Comparison of ENCODE assay signal across 22 cellular contexts in genomic region chr4:75786938-75787337, GRCh38.
DNase-seq lines count a peak whose midpoint lies in the region; ATAC-seq and TF ChIP-seq lines count a peak whose summit lies in the region.
"Had no signal": no experiment of that assay in that cellular context is flagged by ENCODE, and none has a peak within 500 bp of the region (broad histone marks: within the 10 kb centered on the region; RNA-seq: fewer than 3 reads in every experiment).

No MANE protein-coding gene starts in this region.

- POLR2A ChIA-PET in activated CD8-positive, alpha-beta T cell treated with anti-CD3 and anti-CD28 coated beads, Interleukin-2, amount 10 ng/mL, durations not matched to agents 7 days and 5 days (lab: Charles Lee) = no interaction called here
- POLR2A ChIA-PET in CD4-positive, alpha-beta T cell (lab: Charles Lee) = no interaction called here

- peak overlapping the region; percentile 5 for H3K4me3 ChIP-seq in epithelial cell of proximal tubule (ENCODE audit: low read depth, low read length)
- H3K4me3 ChIP-seq in coronary artery = no peak overlapping the region
- H3K4me3 ChIP-seq: GM23248, lower lobe of right lung had no signal

- CTCF ChIA-PET in activated CD8-positive, alpha-beta T cell treated with anti-CD3 and anti-CD28 coated beads, Interleukin-2, amount 10 ng/mL, durations not matched to agents 7 days and 5 days (lab: Charles Lee) = interaction anchor here (1.0 kb wide), 1 partner anchor 63 kb away, joined by 5 read pairs; the partner anchor contains the start of gene USO1
- CTCF ChIA-PET in CD4-positive, alpha-beta T cell (lab: Charles Lee) = no interaction called here

- H3K27me3 ChIP-seq in CD4-positive, alpha-beta T cell (ENCODE audit: control insufficient read depth, insufficient read depth, low read length) = no peaks in the 10 kb centered on the region

- TF ChIP-seq CTCF in natural killer cell (IDR thresholded peaks at IDR 0.05) = no peak
- TF ChIP-seq CTCF in epithelial cell of proximal tubule (conservative IDR thresholded peaks at IDR 0.05; ENCODE audit: low read depth, low read length) = no peak
- no peak for TF ChIP-seq CTCF in coronary artery (IDR thresholded peaks at IDR 0.05)
- no peak for TF ChIP-seq CTCF in CD4-positive, alpha-beta T cell (IDR thresholded peaks at IDR 0.05)

- peaks cover 0 to 4% of the 10 kb centered on the region in 2 donors for H3K4me1 Mint-ChIP-seq in natural killer cell
- H3K4me1 Mint-ChIP-seq in natural killer cell treated with Interleukin-12 subunit alpha and Interleukin-12 subunit beta and Interleukin-15 and Interleukin-18, amount 100 ng/mL, for 72 hours (ENCODE audit: low read depth in 2 of 2) = no peaks in the 10 kb centered on the region
- H3K4me1 Mint-ChIP-seq in activated CD8-positive, alpha-beta T cell treated with anti-CD3 and anti-CD28 coated beads, Interleukin-2, amount 10 ng/mL, durations not matched to agents 7 days and 5 days (ENCODE audit: low read depth) = no peaks in the 10 kb centered on the region
- no peaks in the 10 kb centered on the region for H3K4me1 Mint-ChIP-seq in CD4-positive, alpha-beta T cell (ENCODE audit: low read depth)
- H3K4me1 Mint-ChIP-seq: activated naive CD4-positive, alpha-beta T cell treated with anti-CD3 and anti-CD28 coated beads, Interleukin-2, amount 50 U/mL, for 24 hours had no signal

- peak overlapping the region; percentile 21 to 45 for H3K27ac Mint-ChIP-seq in natural killer cell
- no peak overlapping the region for H3K27ac Mint-ChIP-seq in natural killer cell treated with Interleukin-12 subunit alpha and Interleukin-12 subunit beta and Interleukin-15 and Interleukin-18, amount 100 ng/mL, for 72 hours
- no peak overlapping the region for H3K27ac Mint-ChIP-seq in activated CD8-positive, alpha-beta T cell treated with anti-CD3 and anti-CD28 coated beads, Interleukin-2, amount 10 ng/mL, durations not matched to agents 7 days and 5 days
- no peak overlapping the region for H3K27ac Mint-ChIP-seq in CD4-positive, alpha-beta T cell
- H3K27ac Mint-ChIP-seq: naive thymus-derived CD4-positive, alpha-beta T cell; stimulated activated memory B cell treated with anti-CD40 and anti-IgM and Interleukin-4, amounts not matched to agents 10 μg/mL and 1 μg/mL and 100 μg/mL, for 72 hours; type B pancreatic cell had no signal

- H3K9me3 Mint-ChIP-seq in natural killer cell = no peaks in the 10 kb centered on the region
- no peaks in the 10 kb centered on the region for H3K9me3 Mint-ChIP-seq in natural killer cell treated with Interleukin-12 subunit alpha and Interleukin-12 subunit beta and Interleukin-15 and Interleukin-18, amount 100 ng/mL, for 72 hours
- no peaks in the 10 kb centered on the region for H3K9me3 Mint-ChIP-seq in activated CD8-positive, alpha-beta T cell treated with anti-CD3 and anti-CD28 coated beads, Interleukin-2, amount 10 ng/mL, durations not matched to agents 7 days and 5 days (ENCODE audit: insufficient read depth)
- no peaks in the 10 kb centered on the region for H3K9me3 Mint-ChIP-seq in CD4-positive, alpha-beta T cell
- H3K9me3 Mint-ChIP-seq: activated naive CD4-positive, alpha-beta T cell treated with anti-CD3 and anti-CD28 coated beads, Interleukin-2, amount 50 U/mL, for 24 hours; IgD-negative memory B cell; naive thymus-derived CD4-positive, alpha-beta T cell; stimulated activated memory B cell treated with anti-CD40 and anti-IgM and Interleukin-4, amounts not matched to agents 10 μg/mL and 1 μg/mL and 100 μg/mL, for 72 hours; type B pancreatic cell had no signal

- H3K4me3 Mint-ChIP-seq in natural killer cell = no peak overlapping the region
- H3K4me3 Mint-ChIP-seq in natural killer cell treated with Interleukin-12 subunit alpha and Interleukin-12 subunit beta and Interleukin-15 and Interleukin-18, amount 100 ng/mL, for 72 hours = no peak overlapping the region
- no peak overlapping the region for H3K4me3 Mint-ChIP-seq in activated CD8-positive, alpha-beta T cell treated with anti-CD3 and anti-CD28 coated beads, Interleukin-2, amount 10 ng/mL, durations not matched to agents 7 days and 5 days
- no peak overlapping the region for H3K4me3 Mint-ChIP-seq in CD4-positive, alpha-beta T cell
- H3K4me3 Mint-ChIP-seq: activated naive CD4-positive, alpha-beta T cell treated with anti-CD3 and anti-CD28 coated beads, Interleukin-2, amount 50 U/mL, for 24 hours; IgD-negative memory B cell; naive thymus-derived CD4-positive, alpha-beta T cell; stimulated activated memory B cell treated with anti-CD40 and anti-IgM and Interleukin-4, amounts not matched to agents 10 μg/mL and 1 μg/mL and 100 μg/mL, for 72 hours; type B pancreatic cell had no signal

- no peak for DNase-seq in natural killer cell
- no peak for DNase-seq in natural killer cell treated with Interleukin-12 subunit alpha and Interleukin-12 subunit beta and Interleukin-15 and Interleukin-18, amount 100 ng/mL, for 72 hours (ENCODE audit: low spot score)
- no peak for DNase-seq in epithelial cell of proximal tubule (ENCODE audit: low read depth)
- DNase-seq in activated CD8-positive, alpha-beta T cell treated with anti-CD3 and anti-CD28 coated beads, Interleukin-2, amount 10 ng/mL, durations not matched to agents 7 days and 5 days = no peak
- no peak for DNase-seq in NCI-H1105 treated with DMSO at 0.1 percent for 48 hours (lab: John Stamatoyannopoulos, UW)
- no peak for DNase-seq in coronary artery (ENCODE audit: low spot score)
- no peak for DNase-seq in CD4-positive, alpha-beta T cell
- DNase-seq: 8988T; activated CD4-positive, alpha-beta T cell treated with anti-CD3 and anti-CD28 coated beads for 48 hours; DND-41; GF-D8; GM23248; lower lobe of right lung; naive thymus-derived CD4-positive, alpha-beta T cell; NCI-H1048; NCI-H1694; occipital lobe had no signal

- H3K27ac ChIP-seq in coronary artery = no peak overlapping the region
- H3K27ac ChIP-seq in CD4-positive, alpha-beta T cell (ENCODE audit: low read depth, low read length) = no peak overlapping the region
- H3K27ac ChIP-seq: GM23248, lower lobe of right lung had no signal

- no peaks in the 10 kb centered on the region for H3K36me3 Mint-ChIP-seq in natural killer cell
- peaks cover 19% of the 10 kb centered on the region for H3K36me3 Mint-ChIP-seq in natural killer cell treated with Interleukin-12 subunit alpha and Interleukin-12 subunit beta and Interleukin-15 and Interleukin-18, amount 100 ng/mL, for 72 hours
- H3K36me3 Mint-ChIP-seq in activated CD8-positive, alpha-beta T cell treated with anti-CD3 and anti-CD28 coated beads, Interleukin-2, amount 10 ng/mL, durations not matched to agents 7 days and 5 days (ENCODE audit: low read depth) = peaks cover 22% of the 10 kb centered on the region
- peaks cover 78% of the 10 kb centered on the region for H3K36me3 Mint-ChIP-seq in CD4-positive, alpha-beta T cell (ENCODE audit: low read depth)

- intact Hi-C loops in natural killer cell (cut with micrococcal nuclease) = no loop called here
- intact Hi-C loops in CD4-positive, alpha-beta T cell (cut with DNase I, micrococcal nuclease) = no loop called here

- no peaks in the 10 kb centered on the region for H3K27me3 Mint-ChIP-seq in natural killer cell (ENCODE audit: low read depth in 2 of 2)
- no peaks in the 10 kb centered on the region for H3K27me3 Mint-ChIP-seq in natural killer cell treated with Interleukin-12 subunit alpha and Interleukin-12 subunit beta and Interleukin-15 and Interleukin-18, amount 100 ng/mL, for 72 hours
- H3K27me3 Mint-ChIP-seq in activated CD8-positive, alpha-beta T cell treated with anti-CD3 and anti-CD28 coated beads, Interleukin-2, amount 10 ng/mL, durations not matched to agents 7 days and 5 days (ENCODE audit: low read depth) = no peaks in the 10 kb centered on the region
- no peaks in the 10 kb centered on the region for H3K27me3 Mint-ChIP-seq in CD4-positive, alpha-beta T cell
- H3K27me3 Mint-ChIP-seq: activated naive CD4-positive, alpha-beta T cell treated with anti-CD3 and anti-CD28 coated beads, Interleukin-2, amount 50 U/mL, for 24 hours; IgD-negative memory B cell; naive thymus-derived CD4-positive, alpha-beta T cell; stimulated activated memory B cell treated with anti-CD40 and anti-IgM and Interleukin-4, amounts not matched to agents 10 μg/mL and 1 μg/mL and 100 μg/mL, for 72 hours; type B pancreatic cell had no signal

- H3K9me3 ChIP-seq in CD4-positive, alpha-beta T cell (ENCODE audit: control insufficient read depth, low read length) = no peaks in the 10 kb centered on the region
- H3K9me3 ChIP-seq: lower lobe of right lung had no signal

- ATAC-seq in natural killer cell (no peak), HG03159 (IDR thresholded peaks at IDR 0.05; ENCODE audit: unreplicated experiment) (peak; percentile 34)
- no peak for ATAC-seq in natural killer cell treated with Interleukin-12 subunit alpha and Interleukin-12 subunit beta and Interleukin-15 and Interleukin-18, amount 100 ng/mL, for 72 hours
- no peak for ATAC-seq in activated CD8-positive, alpha-beta T cell treated with anti-CD3 and anti-CD28 coated beads, Interleukin-2, amount 10 ng/mL, durations not matched to agents 7 days and 5 days
- no peak for ATAC-seq in CD4-positive, alpha-beta T cell (ENCODE audit: poor library complexity)
- ATAC-seq: lower lobe of right lung; naive thymus-derived CD4-positive, alpha-beta T cell; stimulated activated memory B cell treated with anti-CD40 and anti-IgM and Interleukin-4, amounts not matched to agents 10 μg/mL and 1 μg/mL and 100 μg/mL, for 72 hours had no signal

Comparison
In these comparisons a context has a peak if more than half of its experiments do, and no peak if none do; other contexts are left out.
1. H3K27ac Mint-ChIP-seq: peak in natural killer cell (2 of 2); none in natural killer cell treated with Interleukin-12 subunit alpha and Interleukin-12 subunit beta and Interleukin-15 and Interleukin-18, amount 100 ng/mL, for 72 hours (0 of 2), activated CD8-positive, alpha-beta T cell treated with anti-CD3 and anti-CD28 coated beads, Interleukin-2, amount 10 ng/mL, durations not matched to agents 7 days and 5 days (single experiment) and CD4-positive, alpha-beta T cell (single experiment).